In the genomic region with DNA sequence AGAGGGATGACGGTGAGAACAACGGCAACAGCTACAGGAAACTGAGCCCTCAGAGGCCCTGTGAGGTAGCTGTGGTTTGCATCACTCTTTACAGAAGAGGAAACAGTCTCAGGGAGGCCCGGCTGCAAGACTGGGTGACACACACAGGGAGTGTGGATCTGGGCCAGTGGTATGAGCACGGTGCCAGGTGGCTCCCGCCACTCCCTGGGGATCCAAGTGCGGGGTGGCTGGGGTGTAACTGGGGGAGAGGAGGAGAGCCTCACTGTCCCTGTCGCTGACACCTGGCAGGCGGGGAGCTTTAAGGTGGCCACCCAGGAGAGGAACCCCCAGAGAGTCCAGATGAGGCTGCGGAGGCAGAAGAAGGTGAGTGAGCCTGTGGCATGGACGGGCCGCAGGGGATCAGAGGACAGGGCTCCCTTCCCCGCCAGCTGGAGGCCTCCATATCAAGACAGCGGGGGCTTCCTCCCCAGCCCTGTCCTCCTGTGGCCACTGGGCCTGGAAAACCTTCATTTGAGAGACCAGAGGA, we compare ENCODE assay signal across 10 cellular contexts. TPM values are rescaled to one million over a fixed set of nuclear protein-coding genes. Genes with fewer than 3 reads are reported as not detected.
DNase-seq lines count a peak whose midpoint lies in the region; ATAC-seq and TF ChIP-seq lines count a peak whose summit lies in the region.
"Had no signal": no experiment of that assay in that cellular context is flagged by ENCODE, and none has a peak within 500 bp of the region (broad histone marks: within the 10 kb centered on the region; RNA-seq: fewer than 3 reads in every experiment).

No MANE protein-coding gene starts in this region.

- no peak overlapping the region for H3K4me2 ChIP-seq in SK-N-SH

- intact Hi-C loops in cardiac septum (cut with DNase I) = no loop called here

- no peaks in the 10 kb centered on the region for H4K20me1 ChIP-seq in SK-N-SH (ENCODE audit: insufficient read depth)

- no peak for TF ChIP-seq RAD21 in SK-N-SH (IDR thresholded peaks at IDR 0.05; ENCODE audit: low read length)

- no peaks in the 10 kb centered on the region for H3K27me3 Mint-ChIP-seq in activated CD4-positive, alpha-beta memory T cell treated with anti-CD3 and anti-CD28 coated beads, Interleukin-2, amount 10 ng/mL, durations not matched to agents 7 days and 5 days

- peaks cover 72% of the 10 kb centered on the region for H3K36me3 Mint-ChIP-seq in activated CD4-positive, alpha-beta memory T cell treated with anti-CD3 and anti-CD28 coated beads, Interleukin-2, amount 10 ng/mL, durations not matched to agents 7 days and 5 days (ENCODE audit: low read depth)

- H3K9me3 Mint-ChIP-seq in activated CD4-positive, alpha-beta memory T cell treated with anti-CD3 and anti-CD28 coated beads, Interleukin-2, amount 10 ng/mL, durations not matched to agents 7 days and 5 days = no peaks in the 10 kb centered on the region

- H3K27me3 ChIP-seq in SK-N-SH (ENCODE audit: insufficient read depth) = no peaks in the 10 kb centered on the region

- peaks cover 2% of the 10 kb centered on the region; the same call in 1 of the 2 replicates for H3K79me2 ChIP-seq in SK-N-SH (ENCODE audit: insufficient read depth)

- DNase-seq in activated CD4-positive, alpha-beta memory T cell treated with anti-CD3 and anti-CD28 coated beads, Interleukin-2, amount 10 ng/mL, durations not matched to agents 7 days and 5 days = peak; percentile 89
- DNase-seq in cardiac septum (ENCODE audit: low spot score) = peak; percentile 89
- DNase-seq in stimulated activated CD8-positive, alpha-beta memory T cell treated with anti-CD3 and anti-CD28 coated beads, Interleukin-4, amount 100 ng/mL, for 1 hour (ENCODE audit: low read depth in 2 of 2, low spot score in 1 of 2) = peak; percentile 39 to 63
- no peak for DNase-seq in HCEC 1CT
- no peak for DNase-seq in SK-N-SH

- peaks cover 20 to 46% of the 10 kb centered on the region in 2 experiments for H3K36me3 ChIP-seq in SK-N-SH (replicated peaks in 1 of 2; ENCODE audit: control insufficient read depth in 1 of 2, insufficient read depth in 2 of 2, low read length in 1 of 2)

- 96% methylated on average over 8 of the region's 13 CpGs for WGBS in SK-N-SH (ENCODE audit: low lambda C conversion rate)

- TF ChIP-seq CTCF in SK-N-SH (IDR thresholded peaks at IDR 0.05) = no peak

- no peak overlapping the region for H3K27ac ChIP-seq in SK-N-SH (ENCODE audit: low read depth in 2 of 2, low read length in 1 of 2)

- ATAC-seq in GM18909 (IDR thresholded peaks at IDR 0.05; ENCODE audit: poor library complexity, unreplicated experiment) (peak; percentile 90), HG03280 (IDR thresholded peaks at IDR 0.05; ENCODE audit: unreplicated experiment) (peak; percentile 54), GM21717 (IDR thresholded peaks at IDR 0.05; ENCODE audit: unreplicated experiment) (no peak)

- H3K9me2 ChIP-seq in SK-N-SH = no peaks in the 10 kb centered on the region

- peak overlapping the region; percentile 93 for H3K4me3 Mint-ChIP-seq in activated CD4-positive, alpha-beta memory T cell treated with anti-CD3 and anti-CD28 coated beads, Interleukin-2, amount 10 ng/mL, durations not matched to agents 7 days and 5 days

- no peaks in the 10 kb centered on the region for H3K4me1 ChIP-seq in SK-N-SH (ENCODE audit: control insufficient read depth in 1 of 2, insufficient read depth in 2 of 2, low read depth in 1 of 2, low read length in 1 of 2)

- no peak for TF ChIP-seq EP300 in SK-N-SH (IDR thresholded peaks at IDR 0.05; ENCODE audit: borderline replicate concordance in 1 of 2, low read depth in 1 of 2, low read length in 1 of 2)

- CTCF ChIA-PET in activated CD4-positive, alpha-beta memory T cell treated with anti-CD3 and anti-CD28 coated beads, Interleukin-2, amount 10 ng/mL, durations not matched to agents 7 days and 5 days (lab: Charles Lee) = interaction anchor here (0.8 to 1.0 kb wide), 2 partner anchors 20 to 105 kb away, joined by 3 to 4 read pairs; no protein-coding TSS in a partner anchor
- CTCF ChIA-PET in SK-N-SH (lab: Yijun Ruan, JAX) = interaction anchor here (1.0 to 1.6 kb wide), 2 partner anchors 10 to 153 kb away, joined by 4 read pairs; no protein-coding TSS in a partner anchor

- H3K9ac ChIP-seq in SK-N-SH = no peak overlapping the region

- H3K4me1 Mint-ChIP-seq in activated CD4-positive, alpha-beta memory T cell treated with anti-CD3 and anti-CD28 coated beads, Interleukin-2, amount 10 ng/mL, durations not matched to agents 7 days and 5 days = peaks cover 46% of the 10 kb centered on the region

- no peaks in the 10 kb centered on the region for H3F3A ChIP-seq in SK-N-SH (replicated peaks; ENCODE audit: insufficient read depth)

- no peak overlapping the region for H3K4me3 ChIP-seq in SK-N-SH (ENCODE audit: low read depth in 2 of 2, low read length in 1 of 2)

- no peaks in the 10 kb centered on the region for H3K9me3 ChIP-seq in SK-N-SH

- POLR2A ChIA-PET in activated CD4-positive, alpha-beta memory T cell treated with anti-CD3 and anti-CD28 coated beads, Interleukin-2, amount 10 ng/mL, durations not matched to agents 7 days and 5 days (lab: Charles Lee) = interaction anchor here (1.0 to 4.8 kb wide), 13 partner anchors 9 to 198 kb away, joined by 3 to 38 read pairs (median 8); partner anchors contain the start of genes CHCHD10, MIF, SLC2A11 and ZNF70
- POLR2A ChIA-PET in SK-N-SH (lab: Yijun Ruan, JAX) = interaction anchor here (1.0 kb wide), 1 partner anchor 13 kb away, joined by 3 read pairs; no protein-coding TSS in a partner anchor

- no peak overlapping the region for H2AFZ ChIP-seq in SK-N-SH (ENCODE audit: low read depth)

- peak overlapping the region; percentile 99 for H3K27ac Mint-ChIP-seq in activated CD4-positive, alpha-beta memory T cell treated with anti-CD3 and anti-CD28 coated beads, Interleukin-2, amount 10 ng/mL, durations not matched to agents 7 days and 5 days

TF ChIP-seq in SK-N-SH, 30 proteins besides CTCF, POLR2A, EP300 and RAD21 (continues in another document):
- no peak for TF ChIP-seq TCF12 (IDR thresholded peaks at IDR 0.05)
- TF ChIP-seq USF2 (IDR thresholded peaks at IDR 0.05; ENCODE audit: borderline replicate concordance, low read depth, low read length) = no peak
- TF ChIP-seq NRF1 (IDR thresholded peaks at IDR 0.05; ENCODE audit: low read depth, low read length) = no peak
- TF ChIP-seq TAF1 (IDR thresholded peaks at IDR 0.05; ENCODE audit: borderline replicate concordance, low read depth, low read length) = no peak
- TF ChIP-seq GATA2 (CRISPR knock-in tag; IDR thresholded peaks at IDR 0.05) = no peak
- TF ChIP-seq TEAD4 (IDR thresholded peaks at IDR 0.05; ENCODE audit: borderline replicate concordance, insufficient read depth) = no peak
- TF ChIP-seq RCOR1 (IDR thresholded peaks at IDR 0.05; ENCODE audit: low read length) = no peak
- no peak for TF ChIP-seq YY1 (IDR thresholded peaks at IDR 0.05; ENCODE audit: low read depth)
- TF ChIP-seq ZBTB33 (IDR thresholded peaks at IDR 0.05; ENCODE audit: borderline replicate concordance, low read depth) = no peak
- TF ChIP-seq FOXJ3 (CRISPR knock-in tag; IDR thresholded peaks at IDR 0.05) = no peak
- no peak for TF ChIP-seq CHD2 (IDR thresholded peaks at IDR 0.05; ENCODE audit: low read length, partially characterized antibody)
- no peak for TF ChIP-seq SIN3A (IDR thresholded peaks at IDR 0.05; ENCODE audit: borderline replicate concordance, low read depth, low read length)
- TF ChIP-seq RFX5 (IDR thresholded peaks at IDR 0.05; ENCODE audit: low read length) = no peak
- TF ChIP-seq GABPA (IDR thresholded peaks at IDR 0.05; ENCODE audit: low read depth) = no peak
- TF ChIP-seq JUND (IDR thresholded peaks at IDR 0.05) = no peak
- no peak for TF ChIP-seq POLR2AphosphoS5 (IDR thresholded peaks at IDR 0.05; ENCODE audit: low read depth, low read length)
- TF ChIP-seq MXI1 (IDR thresholded peaks at IDR 0.05; ENCODE audit: low read depth, low read length) = no peak
- TF ChIP-seq EZH2phosphoT487 (IDR thresholded peaks at IDR 0.05; ENCODE audit: borderline replicate concordance, low read depth) = no peak

RNA-seq across cellular contexts. Expression of gene RGL4, which starts 5.6 kb away (rescaled TPM):
- total RNA-seq in activated CD4-positive, alpha-beta memory T cell treated with anti-CD3 and anti-CD28 coated beads, Interleukin-2, amount 10 ng/mL, durations not matched to agents 7 days and 5 days = 10 to 100 TPM; 26.9 to 28.8 TPM
- total RNA-seq in cardiac septum = 0.24 TPM
- polyA plus RNA-seq in SK-N-SH (2012; rRNA removed) = not detected in 2 replicates
- under 0.01 TPM in 1 of 2 replicates, not detected in the other for polyA plus RNA-seq in SK-N-SH (2012; cell fraction: cytosol; rRNA removed)
- not detected in 2 replicates for polyA plus RNA-seq in SK-N-SH (2012; cell fraction: nucleus; rRNA removed)
- total RNA-seq: M059J had no signal

RNA-seq across cellular contexts. Expression of gene ZNF70, which starts 54.5 kb away (rescaled TPM):
- total RNA-seq in activated CD4-positive, alpha-beta memory T cell treated with anti-CD3 and anti-CD28 coated beads, Interleukin-2, amount 10 ng/mL, durations not matched to agents 7 days and 5 days = 1 to 10 TPM; 1.6 to 1.8 TPM
- 3.0 TPM for total RNA-seq in cardiac septum
- 0.77 and 0.80 TPM in 2 replicates for polyA plus RNA-seq in SK-N-SH (2012; rRNA removed)
- polyA plus RNA-seq in SK-N-SH (2012; cell fraction: cytosol; rRNA removed) = 0.48 and 0.66 TPM in 2 replicates
- polyA plus RNA-seq in SK-N-SH (2012; cell fraction: nucleus; rRNA removed) = 2.2 and 2.5 TPM in 2 replicates

RNA-seq across cellular contexts. Expression of gene VPREB3, which starts 57.8 kb away (rescaled TPM):
- total RNA-seq in activated CD4-positive, alpha-beta memory T cell treated with anti-CD3 and anti-CD28 coated beads, Interleukin-2, amount 10 ng/mL, durations not matched to agents 7 days and 5 days = not detected
- total RNA-seq in cardiac septum = 2.1 TPM
- polyA plus RNA-seq in SK-N-SH (2012; rRNA removed) = 0.54 TPM in 1 of 2 replicates, not detected in the other
- polyA plus RNA-seq in SK-N-SH (2012; cell fraction: cytosol; rRNA removed) = 0.19 and 0.30 TPM in 2 replicates
- not detected in 2 replicates for polyA plus RNA-seq in SK-N-SH (2012; cell fraction: nucleus; rRNA removed)
- total RNA-seq: lower leg skin, M059J had no signal

Comparison
In these comparisons a context has a peak if more than half of its experiments do, and no peak if none do; other contexts are left out.
1. DNase-seq: peak in activated CD4-positive, alpha-beta memory T cell treated with anti-CD3 and anti-CD28 coated beads, Interleukin-2, amount 10 ng/mL, durations not matched to agents 7 days and 5 days (single experiment), cardiac septum (single experiment) and stimulated activated CD8-positive, alpha-beta memory T cell treated with anti-CD3 and anti-CD28 coated beads, Interleukin-4, amount 100 ng/mL, for 1 hour (2 of 2); none in HCEC 1CT (single experiment) and SK-N-SH (single experiment).
2. RNA of gene RGL4, which starts 5.6 kb away (total RNA-seq): 26.9 to 28.8 TPM in activated CD4-positive, alpha-beta memory T cell treated with anti-CD3 and anti-CD28 coated beads, Interleukin-2, amount 10 ng/mL, durations not matched to agents 7 days and 5 days; 0.24 TPM in cardiac septum (single experiment); every median in the first group is over 10 times any median in the second.